Comparison of ENCODE assay signal across 17 cellular contexts in the genomic region with DNA sequence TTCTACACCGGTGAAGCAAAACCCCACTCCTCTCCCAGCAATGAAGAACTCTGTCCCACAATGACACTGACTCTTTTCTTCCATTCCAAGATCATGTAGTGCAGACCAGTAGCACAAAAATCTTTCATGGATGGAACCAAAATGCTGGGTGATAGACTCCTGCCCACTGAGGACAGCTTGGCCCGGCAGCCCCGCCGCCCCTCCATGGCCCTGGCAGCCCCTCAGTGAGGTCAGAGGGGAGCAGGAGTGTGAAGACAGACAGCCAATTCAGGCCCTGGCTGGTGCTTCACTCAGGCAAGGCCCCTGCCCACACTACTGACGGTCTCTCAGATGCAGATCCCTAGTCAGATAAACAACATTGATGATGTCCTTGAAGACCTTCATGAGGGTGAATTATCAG.
DNase-seq lines count a peak whose midpoint lies in the region; ATAC-seq, FAIRE-seq and TF ChIP-seq lines count a peak whose summit lies in the region.
"Had no signal": no experiment of that assay in that cellular context is flagged by ENCODE, and none has a peak within 500 bp of the region (broad histone marks: within the 10 kb centered on the region; RNA-seq: fewer than 3 reads in every experiment).

No MANE protein-coding gene starts in this region.

- H3K79me2 ChIP-seq in DND-41 (ENCODE audit: insufficient read depth, low read length), result no peaks in the 10 kb centered on the region
- H3K79me2 ChIP-seq in PC-9 (ENCODE audit: low read depth), result no peaks in the 10 kb centered on the region
- H3K79me2 ChIP-seq in keratinocyte (ENCODE audit: control insufficient read depth, insufficient read depth, low read length), result no peaks in the 10 kb centered on the region

- dilution Hi-C loops in keratinocyte (cut with MboI; ENCODE audit: extremely low pct_ligation_motif_present, low sequenced_read_pairs), result no loop called here

- H4K20me1 ChIP-seq in DND-41 (ENCODE audit: insufficient read depth, low read length) (no peaks in the 10 kb centered on the region), PC-9 (ENCODE audit: insufficient read depth) (no peaks in the 10 kb centered on the region), keratinocyte (ENCODE audit: control insufficient read depth, extremely low read depth, insufficient read depth, low read length) (no peaks in the 10 kb centered on the region)

- H3K36me3 Mint-ChIP-seq in activated naive CD8-positive, alpha-beta T cell treated with anti-CD3 and anti-CD28 coated beads, Interleukin-2, amount 10 ng/mL, durations not matched to agents 7 days and 5 days, result no peaks in the 10 kb centered on the region
- H3K36me3 Mint-ChIP-seq in activated naive CD8-positive, alpha-beta T cell treated with anti-CD3 and anti-CD28 coated beads for 36 hours, result no peaks in the 10 kb centered on the region
- H3K36me3 Mint-ChIP-seq: CD4-positive, alpha-beta memory T cell had no signal

- POLR2A ChIA-PET in activated naive CD8-positive, alpha-beta T cell treated with anti-CD3 and anti-CD28 coated beads, Interleukin-2, amount 10 ng/mL, durations not matched to agents 7 days and 5 days (lab: Charles Lee), result no interaction called here
- POLR2A ChIA-PET in PC-9 (lab: Charles Lee; ENCODE audit: unreplicated experiment), result no interaction called here

- H3K27me3 ChIP-seq in DND-41 (ENCODE audit: insufficient read depth, low read length, poor library complexity) (no peaks in the 10 kb centered on the region), PC-9 (ENCODE audit: insufficient read depth, low read depth) (no peaks in the 10 kb centered on the region), keratinocyte (ENCODE audit: control insufficient read depth, extremely low read depth, insufficient read depth, low read length) (no peaks in the 10 kb centered on the region)

- no peaks in the 10 kb centered on the region for H3K9me1 ChIP-seq in keratinocyte (ENCODE audit: control insufficient read depth, extremely low read depth, insufficient read depth, low read length)

- no peak for FAIRE-seq in keratinocyte (lab: Jason Lieb, UNC)
- FAIRE-seq: GM12892, H54 had no signal

- H3K27ac ChIP-seq in DND-41 (ENCODE audit: low read length) (peak overlapping the region; percentile 40), PC-9 (no peak overlapping the region), keratinocyte (ENCODE audit: control insufficient read depth, insufficient read depth, low read length) (peak overlapping the region; percentile 38)
- H3K27ac ChIP-seq: C4-2B, GM23248, HL-60 had no signal

- peaks cover 13% of the 10 kb centered on the region for H3F3A ChIP-seq in PC-9 (ENCODE audit: insufficient read depth, low read depth)

- H3K4me1 Mint-ChIP-seq in activated naive CD8-positive, alpha-beta T cell treated with anti-CD3 and anti-CD28 coated beads, Interleukin-2, amount 10 ng/mL, durations not matched to agents 7 days and 5 days, result peaks cover 42% of the 10 kb centered on the region
- H3K4me1 Mint-ChIP-seq in activated naive CD8-positive, alpha-beta T cell treated with anti-CD3 and anti-CD28 coated beads for 36 hours, result peaks cover 13% of the 10 kb centered on the region
- H3K4me1 Mint-ChIP-seq: CD4-positive, alpha-beta memory T cell had no signal

- H3K4me2 ChIP-seq in DND-41 (ENCODE audit: insufficient read depth, low read length), result no peak overlapping the region
- H3K4me2 ChIP-seq in PC-9, result peak overlapping the region; percentile 64
- H3K4me2 ChIP-seq in keratinocyte (ENCODE audit: control insufficient read depth, extremely low read depth, insufficient read depth, low read depth, low read length), result no peak overlapping the region

- peaks cover 5% of the 10 kb centered on the region for H3K9me3 Mint-ChIP-seq in activated naive CD8-positive, alpha-beta T cell treated with anti-CD3 and anti-CD28 coated beads, Interleukin-2, amount 10 ng/mL, durations not matched to agents 7 days and 5 days
- no peaks in the 10 kb centered on the region for H3K9me3 Mint-ChIP-seq in activated naive CD8-positive, alpha-beta T cell treated with anti-CD3 and anti-CD28 coated beads for 36 hours

- intact Hi-C loops in PC-9 (cut with micrococcal nuclease; ENCODE audit: unreplicated experiment), result no loop called here

- no peaks in the 10 kb centered on the region for H3K9me3 ChIP-seq in DND-41 (ENCODE audit: insufficient read depth, low read length, severe bottlenecking)
- H3K9me3 ChIP-seq in PC-9 (ENCODE audit: insufficient read depth, low read depth), result no peaks in the 10 kb centered on the region
- H3K9me3 ChIP-seq in keratinocyte (ENCODE audit: control insufficient read depth, low read depth, low read length), result no peaks in the 10 kb centered on the region

- H3K9me2 ChIP-seq in PC-9 (ENCODE audit: insufficient read depth), result no peaks in the 10 kb centered on the region

- no peak overlapping the region for H2AFZ ChIP-seq in DND-41 (ENCODE audit: low read depth, low read length)
- H2AFZ ChIP-seq in PC-9, result no peak overlapping the region
- no peak overlapping the region for H2AFZ ChIP-seq in keratinocyte (ENCODE audit: control insufficient read depth, low read length)
- H2AFZ ChIP-seq: GM23248 had no signal

- H3K4me1 ChIP-seq in DND-41 (ENCODE audit: insufficient read depth, low read length) (peaks cover 14% of the 10 kb centered on the region), PC-9 (replicated peaks; ENCODE audit: insufficient read depth) (peaks cover 18% of the 10 kb centered on the region), keratinocyte (ENCODE audit: control insufficient read depth, extremely low read depth, insufficient read depth, low read length) (peaks cover 69% of the 10 kb centered on the region)

- H3K27ac Mint-ChIP-seq in activated naive CD8-positive, alpha-beta T cell treated with anti-CD3 and anti-CD28 coated beads, Interleukin-2, amount 10 ng/mL, durations not matched to agents 7 days and 5 days, result peak overlapping the region; percentile 82
- H3K27ac Mint-ChIP-seq in activated naive CD8-positive, alpha-beta T cell treated with anti-CD3 and anti-CD28 coated beads for 36 hours, result no peak overlapping the region
- H3K27ac Mint-ChIP-seq: CD4-positive, alpha-beta memory T cell had no signal

- H3K36me3 ChIP-seq in DND-41 (ENCODE audit: insufficient read depth, low read length) (no peaks in the 10 kb centered on the region), PC-9 (ENCODE audit: low read depth) (no peaks in the 10 kb centered on the region), keratinocyte (ENCODE audit: control insufficient read depth in 2 of 2, extremely low read depth in 1 of 2, insufficient read depth in 2 of 2, low read length in 2 of 2) (no peaks in the 10 kb centered on the region)

- TF ChIP-seq CTCF in DND-41 (IDR thresholded peaks at IDR 0.05; ENCODE audit: borderline replicate concordance, extremely low read depth, low read length, poor library complexity, severe bottlenecking) (no peak), PC-9 (conservative IDR thresholded peaks at IDR 0.05) (no peak), keratinocyte (optimal IDR thresholded peaks at IDR 0.05 in 1 of 3, IDR thresholded peaks at IDR 0.05 in 1 of 3, conservative IDR thresholded peaks at IDR 0.05 in 1 of 3; ENCODE audit: extremely low read depth in 1 of 3, insufficient read depth in 2 of 3, low read length in 3 of 3) (no peak)

- ATAC-seq in activated naive CD8-positive, alpha-beta T cell treated with anti-CD3 and anti-CD28 coated beads, Interleukin-2, amount 10 ng/mL, durations not matched to agents 7 days and 5 days (ENCODE audit: low read depth), result no peak
- peak; percentile 25; the same call in 2 of the 3 replicates for ATAC-seq in DND-41 (ENCODE audit: insufficient read depth, low read depth)
- ATAC-seq: HCT116 had no signal

- CTCF ChIA-PET in PC-9 (lab: Charles Lee), result no interaction called here

- no peak overlapping the region for H3K4me3 ChIP-seq in DND-41 (ENCODE audit: low read depth in 1 of 2, low read length in 2 of 2)
- H3K4me3 ChIP-seq in PC-9, result no peak overlapping the region
- no peak overlapping the region for H3K4me3 ChIP-seq in keratinocyte (ENCODE audit: control insufficient read depth in 2 of 3, extremely low read depth in 1 of 3, insufficient read depth in 2 of 3, low read depth in 1 of 3, low read length in 3 of 3)
- H3K4me3 ChIP-seq: GM23248 had no signal

- BruUV-seq in PC-9 (replicated peaks; lab: Mats Ljungman, UMichigan), result no TSS peak

- no peak for DNase-seq in activated naive CD8-positive, alpha-beta T cell treated with anti-CD3 and anti-CD28 coated beads, Interleukin-2, amount 10 ng/mL, durations not matched to agents 7 days and 5 days
- no peak for DNase-seq in activated naive CD8-positive, alpha-beta T cell treated with anti-CD3 and anti-CD28 coated beads for 36 hours
- DNase-seq in DND-41 (no peak), PC-9 (no peak), keratinocyte (ENCODE audit: low read depth, low spot score) (no peak), NCI-H446 treated with DMSO at 0.1 percent for 48 hours (lab: John Stamatoyannopoulos, UW) (no peak), nucleus accumbens (lab: John Stamatoyannopoulos, UW) (no peak), NCI-H2029 treated with DMSO at 0.1 percent for 48 hours (lab: John Stamatoyannopoulos, UW) (no peak)
- DNase-seq: ACHN; CD4-positive, alpha-beta memory T cell; DMS79 had no signal

- H3K27me3 Mint-ChIP-seq in activated naive CD8-positive, alpha-beta T cell treated with anti-CD3 and anti-CD28 coated beads, Interleukin-2, amount 10 ng/mL, durations not matched to agents 7 days and 5 days, result peaks cover 2% of the 10 kb centered on the region
- no peaks in the 10 kb centered on the region for H3K27me3 Mint-ChIP-seq in activated naive CD8-positive, alpha-beta T cell treated with anti-CD3 and anti-CD28 coated beads for 36 hours

- no peak overlapping the region for H3K9ac ChIP-seq in DND-41 (ENCODE audit: low read depth, low read length)
- no peak overlapping the region for H3K9ac ChIP-seq in keratinocyte (ENCODE audit: control insufficient read depth, extremely low read depth, insufficient read depth, low read length)
- H3K9ac ChIP-seq: GM23248 had no signal

- H3K4me3 Mint-ChIP-seq in activated naive CD8-positive, alpha-beta T cell treated with anti-CD3 and anti-CD28 coated beads, Interleukin-2, amount 10 ng/mL, durations not matched to agents 7 days and 5 days, result peak overlapping the region; percentile 63
- no peak overlapping the region for H3K4me3 Mint-ChIP-seq in activated naive CD8-positive, alpha-beta T cell treated with anti-CD3 and anti-CD28 coated beads for 36 hours
- H3K4me3 Mint-ChIP-seq: CD4-positive, alpha-beta memory T cell had no signal
